20 cellular contexts compared by ENCODE assay signal in genomic region chr3:41208507-41208906, GRCh38. TPM values are rescaled to one million over a fixed set of nuclear protein-coding genes. Genes with fewer than 3 reads are reported as not detected.
A peak's percentile ranks its signal among the peaks of the same experiment; 100 is the strongest.
DNase-seq lines count a peak whose midpoint lies in the region; ATAC-seq, FAIRE-seq and TF ChIP-seq lines count a peak whose summit lies in the region.
"Had no signal": no experiment of that assay in that cellular context is flagged by ENCODE, and none has a peak within 500 bp of the region (broad histone marks: within the 10 kb centered on the region; RNA-seq: fewer than 3 reads in every experiment).

No MANE protein-coding gene starts in this region.

- TF ChIP-seq EP300 in HepG2 (IDR thresholded peaks at IDR 0.05; ENCODE audit: low read depth in 2 of 2, low read length in 2 of 2) (no peak), HepG2 (CRISPR knock-in tag; IDR thresholded peaks at IDR 0.05; ENCODE audit: borderline replicate concordance) (no peak)

- H4K20me1 ChIP-seq in HepG2 (ENCODE audit: insufficient read depth, low read length) = peaks cover 98% of the 10 kb centered on the region

- H3K27ac ChIP-seq in left ventricle myocardium inferior (replicated peaks) (no peak overlapping the region), HepG2 (ENCODE audit: extremely low read length, insufficient read depth, low read length) (no peak overlapping the region)
- H3K27ac ChIP-seq: esophagus squamous epithelium, RWPE1, sigmoid colon had no signal

- H3K4me3 ChIP-seq in left ventricle myocardium inferior (no peak overlapping the region), HepG2 (replicated peaks in 1 of 3; ENCODE audit: insufficient read depth in 1 of 3, low read depth in 2 of 3, low read length in 3 of 3) (no peak overlapping the region)
- H3K4me3 ChIP-seq: body of pancreas, esophagus squamous epithelium, GM12878, sigmoid colon had no signal

- WGBS in HepG2 (ENCODE audit: low lambda C conversion rate) = 81% methylated on average over 4 of the region's 4 CpGs

- no peaks in the 10 kb centered on the region for H3K9me3 Mint-ChIP-seq in activated T-helper 17 cell treated with anti-CD3 and anti-CD28 coated beads, Interleukin-2, amount 50 U/mL, for 72 hours
- peaks cover 0 to 2% of the 10 kb centered on the region in 2 donors for H3K9me3 Mint-ChIP-seq in stimulated activated naive B cell treated with anti-CD40 and anti-IgM and Interleukin-4, amounts not matched to agents 10 μg/mL and 1 μg/mL and 100 μg/mL, for 72 hours
- H3K9me3 Mint-ChIP-seq: activated B cell treated with CpG ODN at 0.5 μM for 24 hours, T-cell had no signal

- H3K36me3 Mint-ChIP-seq in activated T-helper 17 cell treated with anti-CD3 and anti-CD28 coated beads, Interleukin-2, amount 50 U/mL, for 72 hours (ENCODE audit: low read depth) = peaks cover 55% of the 10 kb centered on the region
- H3K36me3 Mint-ChIP-seq in stimulated activated naive B cell treated with anti-CD40 and anti-IgM and Interleukin-4, amounts not matched to agents 10 μg/mL and 1 μg/mL and 100 μg/mL, for 72 hours = peaks cover 23 to 34% of the 10 kb centered on the region in 2 donors

- no peak for TF ChIP-seq RAD21 in HepG2 (CRISPR knock-in tag; IDR thresholded peaks at IDR 0.05)

- in situ Hi-C loops in HepG2 (cut with HindIII; ENCODE audit: extremely low pct_ligation_motif_present, low pct_unique_long_range_greater_than_20kb) = loop anchor here (25.0 kb wide), 1 partner anchor 621 kb away; no protein-coding TSS in a partner anchor

- no peak overlapping the region for H3K27ac Mint-ChIP-seq in activated T-helper 17 cell treated with anti-CD3 and anti-CD28 coated beads, Interleukin-2, amount 50 U/mL, for 72 hours
- H3K27ac Mint-ChIP-seq in stimulated activated naive B cell treated with anti-CD40 and anti-IgM and Interleukin-4, amounts not matched to agents 10 μg/mL and 1 μg/mL and 100 μg/mL, for 72 hours = peak overlapping the region; percentile 7
- H3K27ac Mint-ChIP-seq: activated B cell treated with CpG ODN at 0.5 μM for 24 hours had no signal

- intact Hi-C loops in left ventricle myocardium superior (cut with micrococcal nuclease) (loop anchor here (10.0 kb wide), 1 partner anchor 234 kb away; no protein-coding TSS in a partner anchor), left ventricle myocardium inferior (cut with micrococcal nuclease) (loop anchor here (10.0 kb wide), 1 partner anchor 234 kb away; no protein-coding TSS in a partner anchor), HepG2 (cut with micrococcal nuclease; ENCODE audit: unreplicated experiment) (no loop called here)

- TF ChIP-seq CTCF in left ventricle myocardium inferior (IDR thresholded peaks at IDR 0.05; ENCODE audit: borderline replicate concordance) = no peak
- TF ChIP-seq CTCF in HepG2 (CRISPR knock-in tag; IDR thresholded peaks at IDR 0.05) = no peak

- no peak overlapping the region for H2AFZ ChIP-seq in HepG2 (ENCODE audit: low read length)

- no peak for TF ChIP-seq POLR2A in HepG2 (IDR thresholded peaks at IDR 0.05; ENCODE audit: insufficient read depth in 1 of 2, low read depth in 2 of 2, low read length in 2 of 2)

- H3K27me3 ChIP-seq in left ventricle myocardium inferior (ENCODE audit: low read depth) (no peaks in the 10 kb centered on the region), HepG2 (ENCODE audit: control insufficient read depth in 1 of 2, insufficient read depth in 2 of 2, low read length in 2 of 2) (no peaks in the 10 kb centered on the region)
- H3K27me3 ChIP-seq: body of pancreas, esophagus squamous epithelium, sigmoid colon had no signal

- CTCF ChIA-PET in HepG2 (lab: Yijun Ruan, JAX; ENCODE audit: low intra/inter-chr PET ratio, low total read pairs) = no interaction called here

- BruUV-seq in HepG2 (replicated peaks; lab: Mats Ljungman, UMichigan) = no TSS peak

- ATAC-seq in left ventricle myocardium superior (peak; percentile 27), HepG2 (no peak), HG03460 (IDR thresholded peaks at IDR 0.05; ENCODE audit: unreplicated experiment) (no peak)
- no peak for ATAC-seq in activated T-helper 17 cell treated with anti-CD3 and anti-CD28 coated beads, Interleukin-2, amount 50 U/mL, for 72 hours (replicated peaks)
- no peak for ATAC-seq in stimulated activated naive B cell treated with anti-CD40 and anti-IgM and Interleukin-4, amounts not matched to agents 10 μg/mL and 1 μg/mL and 100 μg/mL, for 72 hours (replicated peaks)
- ATAC-seq: body of pancreas, T-cell had no signal

- peak overlapping the region; percentile 11 for H3K4me3 Mint-ChIP-seq in activated T-helper 17 cell treated with anti-CD3 and anti-CD28 coated beads, Interleukin-2, amount 50 U/mL, for 72 hours
- H3K4me3 Mint-ChIP-seq in stimulated activated naive B cell treated with anti-CD40 and anti-IgM and Interleukin-4, amounts not matched to agents 10 μg/mL and 1 μg/mL and 100 μg/mL, for 72 hours = no peak overlapping the region
- H3K4me3 Mint-ChIP-seq: activated B cell treated with CpG ODN at 0.5 μM for 24 hours had no signal

- DNase-seq in left ventricle myocardium superior (no peak), left ventricle myocardium inferior (no peak), HepG2 (ENCODE audit: low spot score) (no peak)
- DNase-seq in stimulated activated naive B cell treated with anti-CD40 and anti-IgM and Interleukin-4, amounts not matched to agents 10 μg/mL and 1 μg/mL and 100 μg/mL, for 72 hours = no peak
- no peak for DNase-seq in activated CD4-positive, alpha-beta T cell treated with anti-CD3 and anti-CD28 coated beads for 48 hours
- no peak for DNase-seq in activated naive CD4-positive, alpha-beta T cell treated with anti-CD3 and anti-CD28 coated beads, Interleukin-2, amount 50 U/mL, for 16 hours
- DNase-seq: activated B cell treated with CpG ODN at 0.5 μM for 24 hours; activated naive CD4-positive, alpha-beta T cell; body of pancreas; esophagus squamous epithelium; glutamatergic neuron; NCI-H2227 treated with DMSO at 0.1 percent for 48 hours; sigmoid colon; T-cell had no signal

- H3K4me1 ChIP-seq in left ventricle myocardium inferior = peaks cover 91% of the 10 kb centered on the region
- H3K4me1 ChIP-seq in HepG2 (ENCODE audit: insufficient read depth, low read length) = peaks cover 86% of the 10 kb centered on the region

- peaks cover 55% of the 10 kb centered on the region for H3K4me1 Mint-ChIP-seq in activated T-helper 17 cell treated with anti-CD3 and anti-CD28 coated beads, Interleukin-2, amount 50 U/mL, for 72 hours
- peaks cover 51 to 76% of the 10 kb centered on the region in 2 donors for H3K4me1 Mint-ChIP-seq in stimulated activated naive B cell treated with anti-CD40 and anti-IgM and Interleukin-4, amounts not matched to agents 10 μg/mL and 1 μg/mL and 100 μg/mL, for 72 hours

- no peak overlapping the region for H3K4me2 ChIP-seq in HepG2 (ENCODE audit: low read depth, low read length)

- peaks cover 99% of the 10 kb centered on the region for H3K79me2 ChIP-seq in HepG2 (ENCODE audit: insufficient read depth, low read length)

- H3K27me3 Mint-ChIP-seq in activated T-helper 17 cell treated with anti-CD3 and anti-CD28 coated beads, Interleukin-2, amount 50 U/mL, for 72 hours = no peaks in the 10 kb centered on the region
- H3K27me3 Mint-ChIP-seq in stimulated activated naive B cell treated with anti-CD40 and anti-IgM and Interleukin-4, amounts not matched to agents 10 μg/mL and 1 μg/mL and 100 μg/mL, for 72 hours = no peaks in the 10 kb centered on the region
- H3K27me3 Mint-ChIP-seq: activated B cell treated with CpG ODN at 0.5 μM for 24 hours, T-cell had no signal

- no peaks in the 10 kb centered on the region for H3K36me3 ChIP-seq in left ventricle myocardium inferior
- H3K36me3 ChIP-seq in HepG2 (replicated peaks in 1 of 2; ENCODE audit: control insufficient read depth in 1 of 2, insufficient read depth in 2 of 2, low read length in 2 of 2) = no peaks in the 10 kb centered on the region
- H3K36me3 ChIP-seq: sigmoid colon had no signal

- no peaks in the 10 kb centered on the region for H3K9me3 ChIP-seq in left ventricle myocardium inferior (replicated peaks)
- no peaks in the 10 kb centered on the region for H3K9me3 ChIP-seq in HepG2 (ENCODE audit: low read length)
- H3K9me3 ChIP-seq: body of pancreas, esophagus squamous epithelium, sigmoid colon had no signal

- FAIRE-seq in HepG2 (lab: Jason Lieb, UNC) = no peak
- FAIRE-seq: D721Med, G401.6, GM12878 had no signal

- POLR2A ChIA-PET in HepG2 (lab: Yijun Ruan, JAX) = interaction anchor here (1.0 kb wide), 1 partner anchor 8 kb away, joined by 4 read pairs; no protein-coding TSS in a partner anchor

- no peak overlapping the region for H3K9ac ChIP-seq in HepG2 (ENCODE audit: insufficient read depth, low read depth, low read length)

TF ChIP-seq in HepG2, 621 proteins besides CTCF, POLR2A, EP300 and RAD21 (continues in another document):
- TF ChIP-seq RBM22 (optimal IDR thresholded peaks at IDR 0.05; ENCODE audit: low read length) (peak; percentile 9), GZF1 (CRISPR knock-in tag; IDR thresholded peaks at IDR 0.05) (no peak)

RNA-seq across cellular contexts. Expression of gene CTNNB1, which starts 9.2 kb away (rescaled TPM):
- total RNA-seq in left ventricle myocardium superior (145 TPM), left ventricle myocardium inferior (164 TPM), HepG2 (2016; rRNA removed; fragmentation: Illumina TruSeq; extraction: Trizol) (489 and 700 TPM in 2 replicates)
- total RNA-seq in activated T-helper 17 cell treated with anti-CD3 and anti-CD28 coated beads, Interleukin-2, amount 50 U/mL, for 72 hours = 100 to 1,000 TPM; 109 to 150 TPM
- 50.2 and 54.9 TPM in 2 replicates for total RNA-seq in HepG2 (2016; cell fraction: cytosol; rRNA removed; fragmentation: Illumina TruSeq; extraction: Trizol; ENCODE audit: low read depth)
- 488 and 720 TPM in 2 replicates for total RNA-seq in HepG2 (2016; cell fraction: insoluble cytoplasmic fraction; rRNA removed; fragmentation: Illumina TruSeq; extraction: Trizol)
- total RNA-seq in HepG2 (2016; cell fraction: membrane; rRNA removed; fragmentation: Illumina TruSeq; extraction: Trizol) = 94.6 and 98.6 TPM in 2 replicates
- 268 and 292 TPM in 2 replicates for total RNA-seq in HepG2 (2016; cell fraction: nucleus; rRNA removed; fragmentation: Illumina TruSeq; extraction: Trizol)
- 398 and 417 TPM in 2 replicates for polyA plus RNA-seq in HepG2 (2011; rRNA removed)
- polyA plus RNA-seq in HepG2 (2011; cell fraction: cytosol; rRNA removed) = 460 and 473 TPM in 2 replicates
- polyA plus RNA-seq in HepG2 (2011; cell fraction: nucleus; rRNA removed) = 417 and 480 TPM in 2 replicates
- 229 and 276 TPM in 2 replicates for polyA plus RNA-seq in HepG2 (2012)
- 7.0 and 9.4 TPM in 2 replicates for polyA plus RNA-seq in HepG2 (2016; cell fraction: cytosol; fragmentation: Illumina TruSeq; extraction: Trizol; ENCODE audit: low read depth)
- polyA plus RNA-seq in HepG2 (2016; cell fraction: insoluble cytoplasmic fraction; fragmentation: Illumina TruSeq; extraction: Trizol; ENCODE audit: low read depth) = 347 and 367 TPM in 2 replicates
- polyA plus RNA-seq in HepG2 (2016; cell fraction: membrane; fragmentation: Illumina TruSeq; extraction: Trizol; ENCODE audit: low read depth) = 21.8 and 23.3 TPM in 2 replicates
- polyA plus RNA-seq in HepG2 (2016; cell fraction: nucleus; fragmentation: Illumina TruSeq; extraction: Trizol; ENCODE audit: insufficient read depth, low read depth) = 235 and 254 TPM in 2 replicates
- polyA minus RNA-seq in HepG2 (2011; rRNA and poly(A)+ RNA removed; ENCODE audit: low replicate concordance) = 1,533 and 3,275 TPM in 2 replicates
- 616 and 632 TPM in 2 replicates for polyA minus RNA-seq in HepG2 (2011; cell fraction: cytosol; rRNA and poly(A)+ RNA removed)
- polyA minus RNA-seq in HepG2 (2011; cell fraction: nucleus; rRNA and poly(A)+ RNA removed) = 538 and 639 TPM in 2 replicates
